ENCODE assay signal across 1 cellular context in the genomic region with DNA sequence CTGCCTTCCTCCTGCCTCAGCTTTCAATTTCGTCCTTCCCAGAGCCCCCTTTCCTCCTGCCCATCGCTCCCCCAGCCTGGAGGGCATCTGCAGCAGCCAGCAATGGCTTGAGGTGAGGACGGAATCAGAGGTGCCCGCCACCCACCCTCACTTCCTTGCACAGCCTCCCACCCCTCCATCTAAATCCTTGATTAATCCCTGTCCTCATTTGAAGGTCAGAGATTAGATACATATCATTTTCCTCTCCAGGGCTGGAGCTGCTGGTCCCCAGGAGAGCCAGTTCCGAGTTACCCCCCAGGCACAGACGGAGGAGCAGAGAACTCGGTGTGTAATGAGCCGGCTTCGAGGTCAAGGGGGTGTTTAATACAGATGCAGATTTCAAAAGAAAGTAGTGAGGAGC.
TF ChIP-seq lines count a peak whose summit lies in the region.

No MANE protein-coding gene starts in this region.

TF ChIP-seq in SK-N-SH treated with all-trans-retinoic acid at 6 μM for 48 hours, 23 proteins besides CTCF, POLR2A, EP300 and RAD21 (continued from another document):
- TF ChIP-seq, protein P1, sequence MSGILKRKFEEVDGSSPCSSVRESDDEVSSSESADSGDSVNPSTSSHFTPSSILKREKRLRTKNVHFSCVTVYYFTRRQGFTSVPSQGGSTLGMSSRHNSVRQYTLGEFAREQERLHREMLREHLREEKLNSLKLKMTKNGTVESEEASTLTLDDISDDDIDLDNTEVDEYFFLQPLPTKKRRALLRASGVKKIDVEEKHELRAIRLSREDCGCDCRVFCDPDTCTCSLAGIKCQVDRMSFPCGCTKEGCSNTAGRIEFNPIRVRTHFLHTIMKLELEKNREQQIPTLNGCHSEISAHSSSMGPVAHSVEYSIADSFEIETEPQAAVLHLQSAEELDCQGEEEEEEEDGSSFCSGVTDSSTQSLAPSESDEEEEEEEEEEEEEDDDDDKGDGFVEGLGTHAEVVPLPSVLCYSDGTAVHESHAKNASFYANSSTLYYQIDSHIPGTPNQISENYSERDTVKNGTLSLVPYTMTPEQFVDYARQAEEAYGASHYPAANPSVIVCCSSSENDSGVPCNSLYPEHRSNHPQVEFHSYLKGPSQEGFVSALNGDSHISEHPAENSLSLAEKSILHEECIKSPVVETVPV (CRISPR knock-in tag; IDR thresholded peaks at IDR 0.05), result no peak
TF ChIP-seq in SK-N-SH treated with all-trans-retinoic acid at 6 μM for 48 hours: peak in this region for 0.
